1 cellular context compared by ENCODE assay signal in genomic region chr13:41054919-41055619, GRCh38.
TF ChIP-seq lines count a peak whose summit lies in the region.

No MANE protein-coding gene starts in this region.

TF ChIP-seq in HepG2, 621 proteins besides CTCF, POLR2A, EP300 and RAD21 (continued from another document):
- TF ChIP-seq ZNF781 (CRISPR knock-in tag; IDR thresholded peaks at IDR 0.05; ENCODE audit: borderline replicate concordance, not compliant biosample characterization) (no peak), SAP130 (CRISPR knock-in tag; IDR thresholded peaks at IDR 0.05; ENCODE audit: low read depth) (peak; percentile 24; the same call in 1 of the 2 replicates), CBFB (CRISPR knock-in tag; IDR thresholded peaks at IDR 0.05) (no peak), FOXA1 (IDR thresholded peaks at IDR 0.05) (no peak), FOXA1 (CRISPR knock-in tag; IDR thresholded peaks at IDR 0.05) (no peak), WIZ (CRISPR knock-in tag; IDR thresholded peaks at IDR 0.05) (no peak), SALL2 (CRISPR knock-in tag; IDR thresholded peaks at IDR 0.05) (no peak), RXRB (CRISPR knock-in tag; IDR thresholded peaks at IDR 0.05; ENCODE audit: borderline replicate concordance) (0 out of 2 replicates have a peak, but pooled peaks have one; percentile 9), STAG1 (CRISPR knock-in tag; IDR thresholded peaks at IDR 0.05) (peak; percentile 32), TCF7 (IDR thresholded peaks at IDR 0.05; ENCODE audit: low read depth) (no peak), ZNF839 (CRISPR knock-in tag; IDR thresholded peaks at IDR 0.05; ENCODE audit: borderline replicate concordance) (no peak), SRF (IDR thresholded peaks at IDR 0.05; ENCODE audit: low read depth, low read length) (no peak), ADNP (CRISPR knock-in tag; IDR thresholded peaks at IDR 0.05) (no peak), JDP2 (CRISPR knock-in tag; IDR thresholded peaks at IDR 0.05; ENCODE audit: borderline replicate concordance) (no peak)
- TF ChIP-seq, protein P1, sequence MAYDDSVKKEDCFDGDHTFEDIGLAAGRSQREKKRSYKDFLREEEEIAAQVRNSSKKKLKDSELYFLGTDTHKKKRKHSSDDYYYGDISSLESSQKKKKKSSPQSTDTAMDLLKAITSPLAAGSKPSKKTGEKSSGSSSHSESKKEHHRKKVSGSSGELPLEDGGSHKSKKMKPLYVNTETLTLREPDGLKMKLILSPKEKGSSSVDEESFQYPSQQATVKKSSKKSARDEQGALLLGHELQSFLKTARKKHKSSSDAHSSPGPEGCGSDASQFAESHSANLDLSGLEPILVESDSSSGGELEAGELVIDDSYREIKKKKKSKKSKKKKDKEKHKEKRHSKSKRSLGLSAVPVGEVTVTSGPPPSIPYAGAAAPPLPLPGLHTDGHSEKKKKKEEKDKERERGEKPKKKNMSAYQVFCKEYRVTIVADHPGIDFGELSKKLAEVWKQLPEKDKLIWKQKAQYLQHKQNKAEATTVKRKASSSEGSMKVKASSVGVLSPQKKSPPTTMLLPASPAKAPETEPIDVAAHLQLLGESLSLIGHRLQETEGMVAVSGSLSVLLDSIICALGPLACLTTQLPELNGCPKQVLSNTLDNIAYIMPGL (CRISPR knock-in tag; IDR thresholded peaks at IDR 0.05; ENCODE audit: borderline replicate concordance in 1 of 2, low read depth in 1 of 2) = 0 out of 4 replicates have a peak, but pooled peaks of 1 of the 2 experiments have one; percentile 42
- TF ChIP-seq, protein P2, sequence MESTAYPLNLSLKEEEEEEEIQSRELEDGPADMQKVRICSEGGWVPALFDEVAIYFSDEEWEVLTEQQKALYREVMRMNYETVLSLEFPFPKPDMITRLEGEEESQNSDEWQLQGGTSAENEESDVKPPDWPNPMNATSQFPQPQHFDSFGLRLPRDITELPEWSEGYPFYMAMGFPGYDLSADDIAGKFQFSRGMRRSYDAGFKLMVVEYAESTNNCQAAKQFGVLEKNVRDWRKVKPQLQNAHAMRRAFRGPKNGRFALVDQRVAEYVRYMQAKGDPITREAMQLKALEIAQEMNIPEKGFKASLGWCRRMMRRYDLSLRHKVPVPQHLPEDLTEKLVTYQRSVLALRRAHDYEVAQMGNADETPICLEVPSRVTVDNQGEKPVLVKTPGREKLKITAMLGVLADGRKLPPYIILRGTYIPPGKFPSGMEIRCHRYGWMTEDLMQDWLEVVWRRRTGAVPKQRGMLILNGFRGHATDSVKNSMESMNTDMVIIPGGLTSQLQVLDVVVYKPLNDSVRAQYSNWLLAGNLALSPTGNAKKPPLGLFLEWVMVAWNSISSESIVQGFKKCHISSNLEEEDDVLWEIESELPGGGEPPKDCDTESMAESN (CRISPR knock-in tag; conservative IDR thresholded peaks at IDR 0.05) = no peak
- TF ChIP-seq, protein P3, sequence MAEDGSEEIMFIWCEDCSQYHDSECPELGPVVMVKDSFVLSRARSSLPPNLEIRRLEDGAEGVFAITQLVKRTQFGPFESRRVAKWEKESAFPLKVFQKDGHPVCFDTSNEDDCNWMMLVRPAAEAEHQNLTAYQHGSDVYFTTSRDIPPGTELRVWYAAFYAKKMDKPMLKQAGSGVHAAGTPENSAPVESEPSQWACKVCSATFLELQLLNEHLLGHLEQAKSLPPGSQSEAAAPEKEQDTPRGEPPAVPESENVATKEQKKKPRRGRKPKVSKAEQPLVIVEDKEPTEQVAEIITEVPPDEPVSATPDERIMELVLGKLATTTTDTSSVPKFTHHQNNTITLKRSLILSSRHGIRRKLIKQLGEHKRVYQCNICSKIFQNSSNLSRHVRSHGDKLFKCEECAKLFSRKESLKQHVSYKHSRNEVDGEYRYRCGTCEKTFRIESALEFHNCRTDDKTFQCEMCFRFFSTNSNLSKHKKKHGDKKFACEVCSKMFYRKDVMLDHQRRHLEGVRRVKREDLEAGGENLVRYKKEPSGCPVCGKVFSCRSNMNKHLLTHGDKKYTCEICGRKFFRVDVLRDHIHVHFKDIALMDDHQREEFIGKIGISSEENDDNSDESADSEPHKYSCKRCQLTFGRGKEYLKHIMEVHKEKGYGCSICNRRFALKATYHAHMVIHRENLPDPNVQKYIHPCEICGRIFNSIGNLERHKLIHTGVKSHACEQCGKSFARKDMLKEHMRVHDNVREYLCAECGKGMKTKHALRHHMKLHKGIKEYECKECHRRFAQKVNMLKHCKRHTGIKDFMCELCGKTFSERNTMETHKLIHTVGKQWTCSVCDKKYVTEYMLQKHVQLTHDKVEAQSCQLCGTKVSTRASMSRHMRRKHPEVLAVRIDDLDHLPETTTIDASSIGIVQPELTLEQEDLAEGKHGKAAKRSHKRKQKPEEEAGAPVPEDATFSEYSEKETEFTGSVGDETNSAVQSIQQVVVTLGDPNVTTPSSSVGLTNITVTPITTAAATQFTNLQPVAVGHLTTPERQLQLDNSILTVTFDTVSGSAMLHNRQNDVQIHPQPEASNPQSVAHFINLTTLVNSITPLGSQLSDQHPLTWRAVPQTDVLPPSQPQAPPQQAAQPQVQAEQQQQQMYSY (CRISPR knock-in tag; IDR thresholded peaks at IDR 0.05) = no peak
